1 cellular context compared by ENCODE assay signal in the genomic region with DNA sequence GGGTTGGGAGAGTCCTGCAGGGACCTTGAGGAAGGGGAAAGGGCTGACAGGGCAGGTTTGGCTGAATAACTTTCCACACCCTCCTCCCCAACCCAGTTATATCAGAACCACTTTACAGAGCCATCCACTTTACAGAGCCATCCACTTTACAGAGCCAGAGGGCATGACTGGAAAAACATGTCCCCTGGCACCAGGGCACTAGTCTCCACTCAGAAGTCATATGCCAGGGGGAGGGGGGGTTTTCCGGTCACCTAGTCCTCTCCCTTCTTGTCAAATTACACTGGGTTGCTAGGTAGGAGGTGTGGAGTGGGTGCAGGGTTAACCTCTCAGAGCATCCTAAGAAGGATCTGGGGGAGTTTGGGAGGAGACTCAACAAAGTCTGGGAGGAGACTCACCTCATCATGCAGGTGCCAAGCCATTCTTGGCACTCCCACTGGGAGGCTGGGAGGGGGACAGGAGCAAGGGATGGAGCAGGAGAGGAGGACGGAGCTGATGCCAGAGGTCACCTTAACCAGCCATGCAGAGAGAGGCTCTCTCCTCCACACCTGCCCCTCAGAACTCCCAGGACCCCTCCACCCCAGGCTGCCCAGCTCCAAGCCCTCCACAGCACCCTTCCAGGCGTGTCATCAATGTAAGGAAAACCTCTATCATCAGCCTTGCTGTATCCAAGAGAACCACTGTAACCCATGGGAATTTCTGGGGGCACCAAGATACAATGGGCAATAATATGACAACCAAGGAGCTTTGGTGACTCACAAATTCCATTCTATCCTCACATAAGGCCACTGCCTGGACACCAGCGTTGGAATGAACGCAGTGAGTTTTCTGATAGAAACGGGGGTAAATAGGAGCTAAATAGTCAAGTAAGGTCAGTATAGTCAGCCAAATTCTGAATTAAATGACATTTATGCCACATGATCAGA.
TF ChIP-seq lines count a peak whose summit lies in the region.

No MANE protein-coding gene starts in this region.

TF ChIP-seq in H1, 55 proteins besides CTCF, POLR2A, EP300 and RAD21:
- TF ChIP-seq CEBPB (IDR thresholded peaks at IDR 0.05; ENCODE audit: low read depth, low read length) (no peak), SP2 (IDR thresholded peaks at IDR 0.05; ENCODE audit: low read length) (no peak), TAF7 (optimal IDR thresholded peaks at IDR 0.05; ENCODE audit: borderline replicate concordance, low read depth, low read length) (no peak), HDAC2 (IDR thresholded peaks at IDR 0.05; ENCODE audit: borderline replicate concordance in 1 of 2, low read depth in 2 of 2, low read length in 2 of 2) (no peak), KDM4A (IDR thresholded peaks at IDR 0.05; ENCODE audit: low read depth, low read length, severe bottlenecking) (no peak), POLR2AphosphoS5 (IDR thresholded peaks at IDR 0.05; ENCODE audit: low read depth, low read length) (no peak), PHF8 (conservative IDR thresholded peaks at IDR 0.05; ENCODE audit: low read depth, low read length) (no peak), TBP (IDR thresholded peaks at IDR 0.05; ENCODE audit: low read depth, low read length) (no peak), BCL11A (IDR thresholded peaks at IDR 0.05; ENCODE audit: low read depth in 2 of 2, low read length in 2 of 2) (no peak)
- TF ChIP-seq, protein P1, sequence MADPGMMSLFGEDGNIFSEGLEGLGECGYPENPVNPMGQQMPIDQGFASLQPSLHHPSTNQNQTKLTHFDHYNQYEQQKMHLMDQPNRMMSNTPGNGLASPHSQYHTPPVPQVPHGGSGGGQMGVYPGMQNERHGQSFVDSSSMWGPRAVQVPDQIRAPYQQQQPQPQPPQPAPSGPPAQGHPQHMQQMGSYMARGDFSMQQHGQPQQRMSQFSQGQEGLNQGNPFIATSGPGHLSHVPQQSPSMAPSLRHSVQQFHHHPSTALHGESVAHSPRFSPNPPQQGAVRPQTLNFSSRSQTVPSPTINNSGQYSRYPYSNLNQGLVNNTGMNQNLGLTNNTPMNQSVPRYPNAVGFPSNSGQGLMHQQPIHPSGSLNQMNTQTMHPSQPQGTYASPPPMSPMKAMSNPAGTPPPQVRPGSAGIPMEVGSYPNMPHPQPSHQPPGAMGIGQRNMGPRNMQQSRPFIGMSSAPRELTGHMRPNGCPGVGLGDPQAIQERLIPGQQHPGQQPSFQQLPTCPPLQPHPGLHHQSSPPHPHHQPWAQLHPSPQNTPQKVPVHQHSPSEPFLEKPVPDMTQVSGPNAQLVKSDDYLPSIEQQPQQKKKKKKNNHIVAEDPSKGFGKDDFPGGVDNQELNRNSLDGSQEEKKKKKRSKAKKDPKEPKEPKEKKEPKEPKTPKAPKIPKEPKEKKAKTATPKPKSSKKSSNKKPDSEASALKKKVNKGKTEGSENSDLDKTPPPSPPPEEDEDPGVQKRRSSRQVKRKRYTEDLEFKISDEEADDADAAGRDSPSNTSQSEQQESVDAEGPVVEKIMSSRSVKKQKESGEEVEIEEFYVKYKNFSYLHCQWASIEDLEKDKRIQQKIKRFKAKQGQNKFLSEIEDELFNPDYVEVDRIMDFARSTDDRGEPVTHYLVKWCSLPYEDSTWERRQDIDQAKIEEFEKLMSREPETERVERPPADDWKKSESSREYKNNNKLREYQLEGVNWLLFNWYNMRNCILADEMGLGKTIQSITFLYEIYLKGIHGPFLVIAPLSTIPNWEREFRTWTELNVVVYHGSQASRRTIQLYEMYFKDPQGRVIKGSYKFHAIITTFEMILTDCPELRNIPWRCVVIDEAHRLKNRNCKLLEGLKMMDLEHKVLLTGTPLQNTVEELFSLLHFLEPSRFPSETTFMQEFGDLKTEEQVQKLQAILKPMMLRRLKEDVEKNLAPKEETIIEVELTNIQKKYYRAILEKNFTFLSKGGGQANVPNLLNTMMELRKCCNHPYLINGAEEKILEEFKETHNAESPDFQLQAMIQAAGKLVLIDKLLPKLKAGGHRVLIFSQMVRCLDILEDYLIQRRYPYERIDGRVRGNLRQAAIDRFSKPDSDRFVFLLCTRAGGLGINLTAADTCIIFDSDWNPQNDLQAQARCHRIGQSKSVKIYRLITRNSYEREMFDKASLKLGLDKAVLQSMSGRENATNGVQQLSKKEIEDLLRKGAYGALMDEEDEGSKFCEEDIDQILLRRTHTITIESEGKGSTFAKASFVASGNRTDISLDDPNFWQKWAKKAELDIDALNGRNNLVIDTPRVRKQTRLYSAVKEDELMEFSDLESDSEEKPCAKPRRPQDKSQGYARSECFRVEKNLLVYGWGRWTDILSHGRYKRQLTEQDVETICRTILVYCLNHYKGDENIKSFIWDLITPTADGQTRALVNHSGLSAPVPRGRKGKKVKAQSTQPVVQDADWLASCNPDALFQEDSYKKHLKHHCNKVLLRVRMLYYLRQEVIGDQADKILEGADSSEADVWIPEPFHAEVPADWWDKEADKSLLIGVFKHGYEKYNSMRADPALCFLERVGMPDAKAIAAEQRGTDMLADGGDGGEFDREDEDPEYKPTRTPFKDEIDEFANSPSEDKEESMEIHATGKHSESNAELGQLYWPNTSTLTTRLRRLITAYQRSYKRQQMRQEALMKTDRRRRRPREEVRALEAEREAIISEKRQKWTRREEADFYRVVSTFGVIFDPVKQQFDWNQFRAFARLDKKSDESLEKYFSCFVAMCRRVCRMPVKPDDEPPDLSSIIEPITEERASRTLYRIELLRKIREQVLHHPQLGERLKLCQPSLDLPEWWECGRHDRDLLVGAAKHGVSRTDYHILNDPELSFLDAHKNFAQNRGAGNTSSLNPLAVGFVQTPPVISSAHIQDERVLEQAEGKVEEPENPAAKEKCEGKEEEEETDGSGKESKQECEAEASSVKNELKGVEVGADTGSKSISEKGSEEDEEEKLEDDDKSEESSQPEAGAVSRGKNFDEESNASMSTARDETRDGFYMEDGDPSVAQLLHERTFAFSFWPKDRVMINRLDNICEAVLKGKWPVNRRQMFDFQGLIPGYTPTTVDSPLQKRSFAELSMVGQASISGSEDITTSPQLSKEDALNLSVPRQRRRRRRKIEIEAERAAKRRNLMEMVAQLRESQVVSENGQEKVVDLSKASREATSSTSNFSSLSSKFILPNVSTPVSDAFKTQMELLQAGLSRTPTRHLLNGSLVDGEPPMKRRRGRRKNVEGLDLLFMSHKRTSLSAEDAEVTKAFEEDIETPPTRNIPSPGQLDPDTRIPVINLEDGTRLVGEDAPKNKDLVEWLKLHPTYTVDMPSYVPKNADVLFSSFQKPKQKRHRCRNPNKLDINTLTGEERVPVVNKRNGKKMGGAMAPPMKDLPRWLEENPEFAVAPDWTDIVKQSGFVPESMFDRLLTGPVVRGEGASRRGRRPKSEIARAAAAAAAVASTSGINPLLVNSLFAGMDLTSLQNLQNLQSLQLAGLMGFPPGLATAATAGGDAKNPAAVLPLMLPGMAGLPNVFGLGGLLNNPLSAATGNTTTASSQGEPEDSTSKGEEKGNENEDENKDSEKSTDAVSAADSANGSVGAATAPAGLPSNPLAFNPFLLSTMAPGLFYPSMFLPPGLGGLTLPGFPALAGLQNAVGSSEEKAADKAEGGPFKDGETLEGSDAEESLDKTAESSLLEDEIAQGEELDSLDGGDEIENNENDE (IDR thresholded peaks at IDR 0.05; ENCODE audit: insufficient replicate concordance, low read length) = no peak
- TF ChIP-seq, protein P2, sequence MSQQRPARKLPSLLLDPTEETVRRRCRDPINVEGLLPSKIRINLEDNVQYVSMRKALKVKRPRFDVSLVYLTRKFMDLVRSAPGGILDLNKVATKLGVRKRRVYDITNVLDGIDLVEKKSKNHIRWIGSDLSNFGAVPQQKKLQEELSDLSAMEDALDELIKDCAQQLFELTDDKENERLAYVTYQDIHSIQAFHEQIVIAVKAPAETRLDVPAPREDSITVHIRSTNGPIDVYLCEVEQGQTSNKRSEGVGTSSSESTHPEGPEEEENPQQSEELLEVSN (IDR thresholded peaks at IDR 0.05) = no peak
